9 cellular contexts compared by ENCODE assay signal in the genomic region with DNA sequence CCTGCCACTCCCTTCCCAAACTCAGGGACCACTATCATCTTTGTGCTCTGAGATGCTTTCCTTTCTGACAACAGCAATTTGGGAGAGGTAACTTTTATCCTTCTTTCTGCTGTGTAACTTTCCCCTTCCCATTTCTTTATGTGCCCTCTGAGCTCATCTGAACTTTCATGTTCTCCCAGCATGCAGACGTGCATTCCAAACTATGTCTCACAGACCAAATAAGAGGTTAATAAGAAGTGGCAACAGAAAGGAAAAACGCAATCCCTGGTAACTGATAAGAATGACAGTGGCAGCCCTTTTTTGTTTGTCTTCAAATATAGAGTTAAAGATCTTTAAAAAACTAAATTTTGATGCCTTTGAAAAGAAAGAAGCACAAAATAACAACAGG.
DNase-seq lines count a peak whose midpoint lies in the region; TF ChIP-seq lines count a peak whose summit lies in the region.
"Had no signal": no experiment of that assay in that cellular context is flagged by ENCODE, and none has a peak within 500 bp of the region (broad histone marks: within the 10 kb centered on the region; RNA-seq: fewer than 3 reads in every experiment).

No MANE protein-coding gene starts in this region.

- no peaks in the 10 kb centered on the region for H3K27me3 ChIP-seq in brain microvascular endothelial cell (replicated peaks)

- peaks cover 21% of the 10 kb centered on the region for H3K36me3 Mint-ChIP-seq in mesothelial cell of epicardium

- peak overlapping the region; percentile 75 for H3K27ac Mint-ChIP-seq in mesothelial cell of epicardium

- H3K4me3 Mint-ChIP-seq in mesothelial cell of epicardium, result no peak overlapping the region

- in situ Hi-C loops in brain microvascular endothelial cell (cut with HindIII; ENCODE audit: low pct_ligation_motif_present, low sequenced_read_pairs), result loop anchor here (25.0 kb wide), 1 partner anchor 513 kb away; no protein-coding TSS in a partner anchor

- no peaks in the 10 kb centered on the region for H3K9me3 Mint-ChIP-seq in mesothelial cell of epicardium

- H3K27me3 Mint-ChIP-seq in mesothelial cell of epicardium (ENCODE audit: low read depth), result no peaks in the 10 kb centered on the region

- peaks cover 91% of the 10 kb centered on the region for H3K4me1 Mint-ChIP-seq in mesothelial cell of epicardium

- H3K4me3 ChIP-seq in brain microvascular endothelial cell (ENCODE audit: low read depth, low read length), result no peak overlapping the region

- DNase-seq in A172 (ENCODE audit: low spot score), result peak; percentile 34
- peak; percentile 13 for DNase-seq in HT1080 (ENCODE audit: low read depth)
- DNase-seq in brain microvascular endothelial cell, result peak; percentile 84
- no peak for DNase-seq in mesothelial cell of epicardium (ENCODE audit: low spot score in 2 of 2, unreplicated experiment in 2 of 2)
- no peak for DNase-seq in NOMO-1 treated with DMSO at 0.1 percent for 48 hours (lab: John Stamatoyannopoulos, UW; ENCODE audit: unreplicated experiment)
- DNase-seq in hypothalamus (lab: John Stamatoyannopoulos, UW), result no peak
- DNase-seq in NCI-H187 (lab: John Stamatoyannopoulos, UW), result no peak
- DNase-seq in T-helper 9 cell, result no peak
- DNase-seq: WERI-Rb-1 had no signal

- peaks cover 32% of the 10 kb centered on the region for H3K36me3 ChIP-seq in brain microvascular endothelial cell (replicated peaks)
- H3K36me3 ChIP-seq: WERI-Rb-1 had no signal

- peak overlapping the region; percentile 93 for H3K27ac ChIP-seq in brain microvascular endothelial cell
- H3K27ac ChIP-seq: WERI-Rb-1 had no signal

- no peak for TF ChIP-seq CTCF in brain microvascular endothelial cell (IDR thresholded peaks at IDR 0.05; ENCODE audit: low read depth, low read length, missing control alignments)
- TF ChIP-seq CTCF in mesothelial cell of epicardium (IDR thresholded peaks at IDR 0.05; ENCODE audit: unreplicated experiment), result no peak

Comparison
In these comparisons a context has a peak if more than half of its experiments do, and no peak if none do; other contexts are left out.
1. DNase-seq: peak in A172 (single experiment), HT1080 (single experiment) and brain microvascular endothelial cell (single experiment); none in mesothelial cell of epicardium (0 of 2), NOMO-1 treated with DMSO at 0.1 percent for 48 hours (single experiment), hypothalamus (0 of 51), NCI-H187 (0 of 2) and T-helper 9 cell (single experiment).